In genomic region chr15:58877999-58878825, GRCh38 we compare ENCODE assay signal across 1 cellular context.
TF ChIP-seq lines count a peak whose summit lies in the region.

No MANE protein-coding gene starts in this region.

TF ChIP-seq in GM23338, 12 proteins besides CTCF, POLR2A, EP300 and RAD21 (continued from another document):
- no peak for TF ChIP-seq ZNF462 (CRISPR knock-in tag; IDR thresholded peaks at IDR 0.05)
- no peak for TF ChIP-seq REST (IDR thresholded peaks at IDR 0.05; ENCODE audit: unreplicated experiment)
- no peak for TF ChIP-seq ETS1 (IDR thresholded peaks at IDR 0.05)
- no peak for TF ChIP-seq CREB1 (CRISPR knock-in tag; IDR thresholded peaks at IDR 0.05; ENCODE audit: low read depth)
TF ChIP-seq in GM23338: peak in this region for 0.
